9 cellular contexts compared by ENCODE assay signal in genomic region chr4:165464813-165465381, GRCh38.
DNase-seq lines count a peak whose midpoint lies in the region; ATAC-seq, FAIRE-seq and TF ChIP-seq lines count a peak whose summit lies in the region.
"Had no signal": no experiment of that assay in that cellular context is flagged by ENCODE, and none has a peak within 500 bp of the region (broad histone marks: within the 10 kb centered on the region; RNA-seq: fewer than 3 reads in every experiment).

No MANE protein-coding gene starts in this region.

- intact Hi-C loops in CD4-positive, alpha-beta memory T cell (cut with micrococcal nuclease): loop anchor here (1.0 to 10.0 kb wide), 4 partner anchors 120 to 688 kb away; partner anchors contain the start of gene TMEM192
- intact Hi-C loops in K562 (cut with micrococcal nuclease): loop anchor here (1.0 to 10.0 kb wide), 3 partner anchors 108 to 334 kb away; partner anchors contain the start of gene KLHL2

- no peaks in the 10 kb centered on the region for H3K27me3 ChIP-seq in CD4-positive, alpha-beta memory T cell (ENCODE audit: insufficient read depth, low read length)
- no peaks in the 10 kb centered on the region for H3K27me3 ChIP-seq in K562 (ENCODE audit: control insufficient read depth in 2 of 2, insufficient read depth in 2 of 2, low read length in 2 of 2)
- H3K27me3 ChIP-seq in thoracic aorta (replicated peaks; ENCODE audit: insufficient read depth): no peaks in the 10 kb centered on the region

- no peaks in the 10 kb centered on the region for H4K20me1 ChIP-seq in K562 (replicated peaks; ENCODE audit: control insufficient read depth, insufficient read depth, low read length)

- H3K9me3 ChIP-seq in CD4-positive, alpha-beta memory T cell (ENCODE audit: control insufficient read depth in 1 of 2, low read length in 2 of 2): no peaks in the 10 kb centered on the region
- H3K9me3 ChIP-seq in K562 (replicated peaks; ENCODE audit: control insufficient read depth, insufficient read depth, low read depth, low read length) (no peaks in the 10 kb centered on the region), thoracic aorta (no peaks in the 10 kb centered on the region)

- H3K9me1 ChIP-seq in K562 (ENCODE audit: control insufficient read depth, insufficient read depth, low read length): no peaks in the 10 kb centered on the region

- TF ChIP-seq CTCF in K562 (IDR thresholded peaks at IDR 0.05 in 2 of 3, conservative IDR thresholded peaks at IDR 0.05 in 1 of 3; ENCODE audit: insufficient read depth in 2 of 3, low read depth in 1 of 3, low read length in 3 of 3) (peak; percentile 66 to 90 (median 70)), thoracic aorta (IDR thresholded peaks at IDR 0.05) (peak; percentile 73)

- H3K4me1 Mint-ChIP-seq in CD4-positive, alpha-beta memory T cell: no peaks in the 10 kb centered on the region
- H3K4me1 Mint-ChIP-seq: T-cell had no signal

- no peak overlapping the region for H3K27ac ChIP-seq in CD4-positive, alpha-beta memory T cell (ENCODE audit: low read depth, low read length)
- H3K27ac ChIP-seq in K562 (ENCODE audit: extremely low read depth, low read depth, low read length): no peak overlapping the region
- H3K27ac ChIP-seq in thoracic aorta: peak overlapping the region in 1 of 2 donors; percentile 61

- no peak for TF ChIP-seq EP300 in K562 (IDR thresholded peaks at IDR 0.05; ENCODE audit: low read length)

- H3K36me3 ChIP-seq in CD4-positive, alpha-beta memory T cell (ENCODE audit: insufficient read depth, low read length): no peaks in the 10 kb centered on the region
- no peaks in the 10 kb centered on the region for H3K36me3 ChIP-seq in K562 (ENCODE audit: control insufficient read depth, insufficient read depth, low read length)
- H3K36me3 ChIP-seq in thoracic aorta: peaks cover 9% of the 10 kb centered on the region

- H3K4me3 ChIP-seq in CD4-positive, alpha-beta memory T cell (ENCODE audit: low read length in 2 of 2): no peak overlapping the region
- no peak overlapping the region for H3K4me3 ChIP-seq in K562
- H3K4me3 ChIP-seq in thoracic aorta: no peak overlapping the region

- peak overlapping the region; percentile 58 for H2AFZ ChIP-seq in K562 (ENCODE audit: low read depth, low read length)

- no peaks in the 10 kb centered on the region for H3K4me1 ChIP-seq in CD4-positive, alpha-beta memory T cell (ENCODE audit: insufficient read depth, low read length)
- H3K4me1 ChIP-seq in K562 (replicated peaks in 1 of 2; ENCODE audit: control insufficient read depth in 2 of 2, insufficient read depth in 2 of 2, low read length in 2 of 2): peaks cover 0 to 4% of the 10 kb centered on the region in 2 experiments; a peak in 2 of 5 replicates
- H3K4me1 ChIP-seq in thoracic aorta (ENCODE audit: control insufficient read depth in 1 of 2, low read depth in 2 of 2): peaks cover 17 to 26% of the 10 kb centered on the region in 2 donors

- H3K79me2 ChIP-seq in K562 (ENCODE audit: control insufficient read depth, insufficient read depth, low read length): no peaks in the 10 kb centered on the region

- TF ChIP-seq RAD21 in K562 (CRISPR knock-in tag; conservative IDR thresholded peaks at IDR 0.05 in 1 of 2, IDR thresholded peaks at IDR 0.05 in 1 of 2): peak; percentile 85 to 93

- H3K9me3 Mint-ChIP-seq in CD4-positive, alpha-beta memory T cell: no peaks in the 10 kb centered on the region
- H3K9me3 Mint-ChIP-seq: T-cell had no signal

- CTCF ChIA-PET in CD4-positive, alpha-beta memory T cell (lab: Charles Lee; ENCODE audit: partially characterized antibody): interaction anchor here (0.8 to 6.1 kb wide), 9 partner anchors 9 to 352 kb away, joined by 3 to 90 read pairs (median 5); partner anchors contain the start of gene TMEM192
- CTCF ChIA-PET in K562 (lab: Yijun Ruan, JAX; ENCODE audit: low intra/inter-chr PET ratio): interaction anchor here (0.8 to 3.9 kb wide), 4 partner anchors 80 to 733 kb away, joined by 3 to 28 read pairs (median 4); no protein-coding TSS in a partner anchor

- ATAC-seq in GM18519 (IDR thresholded peaks at IDR 0.05; ENCODE audit: low FRiP score, unreplicated experiment) (peak; percentile 63), HG03064 (IDR thresholded peaks at IDR 0.05; ENCODE audit: low read depth, unreplicated experiment) (peak; percentile 83), K562 (peak; percentile 75), thoracic aorta (ENCODE audit: insufficient number of reproducible peaks, low FRiP score, low read depth) (no peak)

- POLR2A ChIA-PET in CD4-positive, alpha-beta memory T cell (lab: Charles Lee; ENCODE audit: partially characterized antibody): no interaction called here
- POLR2A ChIA-PET in K562 (lab: Yijun Ruan, JAX): no interaction called here

- no peaks in the 10 kb centered on the region for H3K36me3 Mint-ChIP-seq in CD4-positive, alpha-beta memory T cell
- H3K36me3 Mint-ChIP-seq: T-cell had no signal

- no peak overlapping the region for H3K4me2 ChIP-seq in K562 (ENCODE audit: insufficient read depth, low read length)

- no TSS peak for BruUV-seq in K562 (replicated peaks; lab: Mats Ljungman, UMichigan)

- H3K27me3 Mint-ChIP-seq in CD4-positive, alpha-beta memory T cell: peaks cover 0 to 2% of the 10 kb centered on the region in 2 donors

- no peak overlapping the region for H3K4me3 Mint-ChIP-seq in CD4-positive, alpha-beta memory T cell
- H3K4me3 Mint-ChIP-seq: T-cell had no signal

- peak; percentile 68 for FAIRE-seq in K562 (lab: Jason Lieb, UNC)

- 17% methylated on average over 9 of the region's 9 CpGs for WGBS in K562 (ENCODE audit: insufficient coverage, low coverage, missing lambda C conversion rate)

- H3K27ac Mint-ChIP-seq in CD4-positive, alpha-beta memory T cell: no peak overlapping the region
- H3K27ac Mint-ChIP-seq: T-cell had no signal

- TF ChIP-seq POLR2A in K562 (conservative IDR thresholded peaks at IDR 0.05): no peak

- in situ Hi-C loops in K562 (cut with MboI): loop anchor here (5.0 to 10.0 kb wide), 2 partner anchors 333 to 690 kb away; no protein-coding TSS in a partner anchor

- DNase-seq in CD4-positive, alpha-beta memory T cell: peak in 4 of 5 donors; percentile 37 to 43 (median 38)
- DNase-seq in NCI-H460 (ENCODE audit: extremely low read depth, low read depth) (peak; percentile 1), K562 (ENCODE audit: extremely low read depth in 1 of 4, low spot score in 3 of 4) (peak; percentile 60 to 66 (median 62)), iris pigment epithelial cell (ENCODE audit: low read depth) (peak; percentile 50), thoracic aorta (ENCODE audit: low spot score) (no peak)
- DNase-seq in stimulated activated CD4-positive, alpha-beta T cell treated with anti-CD3 and anti-CD28 coated beads, Interleukin-1b, Interleukin-23, amount 100 ng/mL, for 48 hours: no peak

- no peak overlapping the region for H3K9ac ChIP-seq in K562 (ENCODE audit: insufficient read depth in 1 of 2, low read depth in 2 of 2, low read length in 2 of 2)

TF ChIP-seq in K562, 482 proteins besides CTCF, POLR2A, EP300 and RAD21 (continues in another document):
- TF ChIP-seq FOXA3 (CRISPR knock-in tag; conservative IDR thresholded peaks at IDR 0.05 in 1 of 2, IDR thresholded peaks at IDR 0.05 in 1 of 2) (0 out of 4 replicates have a peak, but pooled peaks of 1 of the 2 experiments have one; percentile 22), KLF16 (IDR thresholded peaks at IDR 0.05) (0 out of 2 replicates have a peak, but pooled peaks have one; percentile 17)
- TF ChIP-seq, protein P1, sequence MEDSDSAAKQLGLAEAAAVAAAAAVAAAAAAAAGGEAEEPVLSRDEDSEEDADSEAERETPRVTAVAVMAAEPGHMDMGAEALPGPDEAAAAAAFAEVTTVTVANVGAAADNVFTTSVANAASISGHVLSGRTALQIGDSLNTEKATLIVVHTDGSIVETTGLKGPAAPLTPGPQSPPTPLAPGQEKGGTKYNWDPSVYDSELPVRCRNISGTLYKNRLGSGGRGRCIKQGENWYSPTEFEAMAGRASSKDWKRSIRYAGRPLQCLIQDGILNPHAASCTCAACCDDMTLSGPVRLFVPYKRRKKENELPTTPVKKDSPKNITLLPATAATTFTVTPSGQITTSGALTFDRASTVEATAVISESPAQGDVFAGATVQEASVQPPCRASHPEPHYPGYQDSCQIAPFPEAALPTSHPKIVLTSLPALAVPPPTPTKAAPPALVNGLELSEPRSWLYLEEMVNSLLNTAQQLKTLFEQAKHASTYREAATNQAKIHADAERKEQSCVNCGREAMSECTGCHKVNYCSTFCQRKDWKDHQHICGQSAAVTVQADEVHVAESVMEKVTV (CRISPR knock-in tag; IDR thresholded peaks at IDR 0.05): peak; percentile 91

Comparison
In these comparisons a context has a peak if more than half of its experiments do, and no peak if none do; other contexts are left out.
1. DNase-seq: peak in CD4-positive, alpha-beta memory T cell (4 of 5), NCI-H460 (single experiment), K562 (4 of 4) and iris pigment epithelial cell (single experiment); none in thoracic aorta (single experiment) and stimulated activated CD4-positive, alpha-beta T cell treated with anti-CD3 and anti-CD28 coated beads, Interleukin-1b, Interleukin-23, amount 100 ng/mL, for 48 hours (single experiment).